Comparison of ENCODE assay signal across 10 cellular contexts in the genomic region with DNA sequence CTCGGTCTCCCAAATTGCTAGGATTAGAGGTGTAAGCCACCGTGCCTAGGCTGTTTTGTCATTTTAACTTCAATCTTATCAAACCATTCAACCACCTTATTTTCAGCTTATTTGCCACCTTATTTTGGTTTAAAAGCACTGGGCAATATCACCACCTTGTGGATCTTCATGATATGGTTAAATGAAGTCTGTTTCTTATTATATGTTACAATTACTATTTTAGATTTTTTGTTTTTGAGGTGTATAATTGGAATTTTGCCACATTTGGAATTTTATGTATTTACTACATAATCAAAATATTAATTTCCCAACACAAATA. TPM values are rescaled to one million over a fixed set of nuclear protein-coding genes. Genes with fewer than 3 reads are reported as not detected.
DNase-seq lines count a peak whose midpoint lies in the region; ATAC-seq and TF ChIP-seq lines count a peak whose summit lies in the region.
"Had no signal": no experiment of that assay in that cellular context is flagged by ENCODE, and none has a peak within 500 bp of the region (broad histone marks: within the 10 kb centered on the region; RNA-seq: fewer than 3 reads in every experiment).

No MANE protein-coding gene starts in this region.

- no peaks in the 10 kb centered on the region for H3K9me3 ChIP-seq in Caco-2
- no peaks in the 10 kb centered on the region for H3K9me3 ChIP-seq in MM.1S (replicated peaks; ENCODE audit: insufficient read depth, low read length)
- H3K9me3 ChIP-seq in adipocyte (ENCODE audit: control insufficient read depth, low read length): no peaks in the 10 kb centered on the region
- no peaks in the 10 kb centered on the region for H3K9me3 ChIP-seq in lower lobe of right lung

- H3K9ac ChIP-seq in MM.1S (ENCODE audit: low read length): no peak overlapping the region
- no peak overlapping the region for H3K9ac ChIP-seq in adipocyte (ENCODE audit: low read length)

- H3K4me3 Mint-ChIP-seq in Caco-2 (ENCODE audit: unreplicated experiment): no peak overlapping the region
- no peak overlapping the region for H3K4me3 Mint-ChIP-seq in activated CD8-positive, alpha-beta T cell treated with anti-CD3 and anti-CD28 coated beads for 36 hours
- H3K4me3 Mint-ChIP-seq: activated B cell treated with CpG ODN at 0.5 μM for 24 hours; stimulated activated naive B cell treated with anti-CD40 and anti-IgM and Interleukin-4, amounts not matched to agents 10 μg/mL and 1 μg/mL and 100 μg/mL, for 72 hours had no signal

- intact Hi-C loops in Caco-2 (cut with micrococcal nuclease; ENCODE audit: unreplicated experiment) (loop anchor here (1.0 to 10.0 kb wide), 5 partner anchors 35 to 365 kb away; no protein-coding TSS in a partner anchor), lower lobe of right lung (cut with DNase I) (no loop called here)
- intact Hi-C loops in activated CD8-positive, alpha-beta T cell treated with anti-CD3 and anti-CD28 coated beads for 36 hours (cut with micrococcal nuclease): no loop called here

- H3K36me3 ChIP-seq in Caco-2 (ENCODE audit: control insufficient read depth, insufficient read depth, low read length) (no peaks in the 10 kb centered on the region), MM.1S (replicated peaks; ENCODE audit: insufficient read depth, low read length) (no peaks in the 10 kb centered on the region), adipocyte (ENCODE audit: control insufficient read depth, insufficient read depth, low read length, severe bottlenecking) (no peaks in the 10 kb centered on the region), lower lobe of right lung (no peaks in the 10 kb centered on the region)

- no peaks in the 10 kb centered on the region for H3K79me2 ChIP-seq in MM.1S (ENCODE audit: low read length)

- H3K27me3 ChIP-seq in Caco-2 (replicated peaks; ENCODE audit: control insufficient read depth, insufficient read depth, low read length) (no peaks in the 10 kb centered on the region), MM.1S (replicated peaks; ENCODE audit: insufficient read depth, low read length) (no peaks in the 10 kb centered on the region), adipocyte (replicated peaks; ENCODE audit: control insufficient read depth, insufficient read depth, low read length) (no peaks in the 10 kb centered on the region), lower lobe of right lung (ENCODE audit: low read depth) (no peaks in the 10 kb centered on the region)

- peaks cover 4% of the 10 kb centered on the region for H3K27me3 Mint-ChIP-seq in Caco-2 (ENCODE audit: insufficient read depth, unreplicated experiment)
- H3K27me3 Mint-ChIP-seq in activated CD8-positive, alpha-beta T cell treated with anti-CD3 and anti-CD28 coated beads for 36 hours: no peaks in the 10 kb centered on the region
- H3K27me3 Mint-ChIP-seq: activated B cell treated with CpG ODN at 0.5 μM for 24 hours; stimulated activated naive B cell treated with anti-CD40 and anti-IgM and Interleukin-4, amounts not matched to agents 10 μg/mL and 1 μg/mL and 100 μg/mL, for 72 hours had no signal

- CTCF ChIA-PET in Caco-2 (lab: Charles Lee): interaction anchor here (0.7 to 1.0 kb wide), 5 partner anchors 43 to 1810 kb away, joined by 3 to 5 read pairs (median 3); a partner anchor contains a TSS
- CTCF ChIA-PET in activated CD8-positive, alpha-beta T cell treated with anti-CD3 and anti-CD28 coated beads for 36 hours (lab: Charles Lee): no interaction called here

- no peak for DNase-seq in Caco-2
- DNase-seq in MM.1S: peak; percentile 8
- DNase-seq in adipocyte (ENCODE audit: low read depth): peak; percentile 72
- no peak for DNase-seq in lower lobe of right lung
- no peak for DNase-seq in GM19238 (ENCODE audit: insufficient read length, low spot score)
- DNase-seq in activated CD8-positive, alpha-beta T cell treated with anti-CD3 and anti-CD28 coated beads for 36 hours: no peak
- DNase-seq: activated B cell treated with CpG ODN at 0.5 μM for 24 hours; stimulated activated naive B cell treated with anti-CD40 and anti-IgM and Interleukin-4, amounts not matched to agents 10 μg/mL and 1 μg/mL and 100 μg/mL, for 72 hours had no signal

- no peak overlapping the region for H3K27ac Mint-ChIP-seq in Caco-2 (ENCODE audit: unreplicated experiment)
- H3K27ac Mint-ChIP-seq in activated CD8-positive, alpha-beta T cell treated with anti-CD3 and anti-CD28 coated beads for 36 hours: no peak overlapping the region
- H3K27ac Mint-ChIP-seq: activated B cell treated with CpG ODN at 0.5 μM for 24 hours; stimulated activated naive B cell treated with anti-CD40 and anti-IgM and Interleukin-4, amounts not matched to agents 10 μg/mL and 1 μg/mL and 100 μg/mL, for 72 hours had no signal

- H3K4me1 ChIP-seq in Caco-2 (no peaks in the 10 kb centered on the region), MM.1S (ENCODE audit: low read length) (no peaks in the 10 kb centered on the region), adipocyte (ENCODE audit: control insufficient read depth, insufficient read depth, low read length) (no peaks in the 10 kb centered on the region), lower lobe of right lung (no peaks in the 10 kb centered on the region)

- TF ChIP-seq CTCF in Caco-2 (IDR thresholded peaks at IDR 0.05; ENCODE audit: insufficient read depth in 1 of 2, low read depth in 1 of 2, low read length in 1 of 2, severe bottlenecking in 1 of 2, unreplicated experiment in 1 of 2) (peak; percentile 38 to 52), MM.1S (IDR thresholded peaks at IDR 0.05; ENCODE audit: low read length) (peak; percentile 40), lower lobe of right lung (IDR thresholded peaks at IDR 0.05) (peak; percentile 8)
- TF ChIP-seq CTCF in activated CD8-positive, alpha-beta T cell treated with anti-CD3 and anti-CD28 coated beads for 36 hours (IDR thresholded peaks at IDR 0.05): no peak

- H3K9me3 Mint-ChIP-seq in Caco-2 (ENCODE audit: unreplicated experiment): no peaks in the 10 kb centered on the region
- no peaks in the 10 kb centered on the region for H3K9me3 Mint-ChIP-seq in activated CD8-positive, alpha-beta T cell treated with anti-CD3 and anti-CD28 coated beads for 36 hours
- H3K9me3 Mint-ChIP-seq: activated B cell treated with CpG ODN at 0.5 μM for 24 hours; stimulated activated naive B cell treated with anti-CD40 and anti-IgM and Interleukin-4, amounts not matched to agents 10 μg/mL and 1 μg/mL and 100 μg/mL, for 72 hours had no signal

- ATAC-seq in lower lobe of right lung: no peak
- ATAC-seq in HG02884 (IDR thresholded peaks at IDR 0.05; ENCODE audit: unreplicated experiment): no peak
- no peak for ATAC-seq in GM21447 (IDR thresholded peaks at IDR 0.05; ENCODE audit: unreplicated experiment)
- no peak for ATAC-seq in activated CD8-positive, alpha-beta T cell treated with anti-CD3 and anti-CD28 coated beads for 36 hours
- ATAC-seq: stimulated activated naive B cell treated with anti-CD40 and anti-IgM and Interleukin-4, amounts not matched to agents 10 μg/mL and 1 μg/mL and 100 μg/mL, for 72 hours had no signal

- no peak overlapping the region for H2AFZ ChIP-seq in MM.1S (ENCODE audit: low read length)

- H3F3A ChIP-seq in MM.1S (ENCODE audit: insufficient read depth, low read length): no peaks in the 10 kb centered on the region

- no TSS peak for BruUV-seq in Caco-2 (replicated peaks; lab: Mats Ljungman, UMichigan)

- H3K27ac ChIP-seq in MM.1S (ENCODE audit: low read length): no peak overlapping the region
- no peak overlapping the region for H3K27ac ChIP-seq in lower lobe of right lung

- no peak overlapping the region for H3K4me3 ChIP-seq in Caco-2 (ENCODE audit: low read depth, low read length)
- H3K4me3 ChIP-seq in MM.1S (ENCODE audit: low read length): no peak overlapping the region
- H3K4me3 ChIP-seq in adipocyte (ENCODE audit: low read length): no peak overlapping the region
- no peak overlapping the region for H3K4me3 ChIP-seq in lower lobe of right lung

- H3K9me2 ChIP-seq in MM.1S (replicated peaks; ENCODE audit: insufficient read depth, low read length): no peaks in the 10 kb centered on the region

- H3K4me2 ChIP-seq in MM.1S (ENCODE audit: low read depth, low read length): no peak overlapping the region

- H3K36me3 Mint-ChIP-seq in Caco-2 (ENCODE audit: insufficient read depth, unreplicated experiment): no peaks in the 10 kb centered on the region
- no peaks in the 10 kb centered on the region for H3K36me3 Mint-ChIP-seq in activated CD8-positive, alpha-beta T cell treated with anti-CD3 and anti-CD28 coated beads for 36 hours (ENCODE audit: low read depth)
- H3K36me3 Mint-ChIP-seq: stimulated activated naive B cell treated with anti-CD40 and anti-IgM and Interleukin-4, amounts not matched to agents 10 μg/mL and 1 μg/mL and 100 μg/mL, for 72 hours had no signal

- H4K20me1 ChIP-seq in MM.1S (ENCODE audit: insufficient read depth, low read length): no peaks in the 10 kb centered on the region

- POLR2A ChIA-PET in Caco-2 (lab: Charles Lee): no interaction called here
- POLR2A ChIA-PET in activated CD8-positive, alpha-beta T cell treated with anti-CD3 and anti-CD28 coated beads for 36 hours (lab: Charles Lee): no interaction called here

- no peaks in the 10 kb centered on the region for H3K4me1 Mint-ChIP-seq in Caco-2 (ENCODE audit: low read depth, unreplicated experiment)
- no peaks in the 10 kb centered on the region for H3K4me1 Mint-ChIP-seq in activated CD8-positive, alpha-beta T cell treated with anti-CD3 and anti-CD28 coated beads for 36 hours (ENCODE audit: low read depth)
- H3K4me1 Mint-ChIP-seq: activated B cell treated with CpG ODN at 0.5 μM for 24 hours; stimulated activated naive B cell treated with anti-CD40 and anti-IgM and Interleukin-4, amounts not matched to agents 10 μg/mL and 1 μg/mL and 100 μg/mL, for 72 hours had no signal

RNA-seq across cellular contexts. Expression of a gene that starts 43.8 kb away (rescaled TPM):
- 14.3 and 18.5 TPM in 2 replicates for total RNA-seq in Caco-2 (2022)
- 13.6 TPM for total RNA-seq in lower lobe of right lung
- not detected for total RNA-seq in activated CD8-positive, alpha-beta T cell treated with anti-CD3 and anti-CD28 coated beads for 36 hours
- total RNA-seq: activated B cell treated with CpG ODN at 0.5 μM for 24 hours had no signal

Comparison
In these comparisons a context has a peak if more than half of its experiments do, and no peak if none do; other contexts are left out.
1. DNase-seq: peak in MM.1S (single experiment) and adipocyte (single experiment); none in Caco-2 (0 of 2), lower lobe of right lung (single experiment), GM19238 (single experiment) and activated CD8-positive, alpha-beta T cell treated with anti-CD3 and anti-CD28 coated beads for 36 hours (single experiment).
2. RNA of a gene that starts 43.8 kb away (total RNA-seq): 14.3 to 18.5 TPM in Caco-2 and 13.6 TPM in lower lobe of right lung (single experiment); not detected in activated CD8-positive, alpha-beta T cell treated with anti-CD3 and anti-CD28 coated beads for 36 hours; every median in the first group is over 10 times any median in the second.